ENCODE assay signal across 36 cellular contexts in genomic region chrX:6803607-6804006, GRCh38.
DNase-seq lines count a peak whose midpoint lies in the region; ATAC-seq, FAIRE-seq and TF ChIP-seq lines count a peak whose summit lies in the region.
"Had no signal": no experiment of that assay in that cellular context is flagged by ENCODE, and none has a peak within 500 bp of the region (broad histone marks: within the 10 kb centered on the region; RNA-seq: fewer than 3 reads in every experiment).

No MANE protein-coding gene starts in this region.

- no peak overlapping the region for H3K27ac Mint-ChIP-seq in HFFc6
- H3K27ac Mint-ChIP-seq: B cell; CD14-positive monocyte; CD4-positive, alpha-beta memory T cell; CD4-positive, alpha-beta T cell; CD4-positive, CD25-positive, alpha-beta regulatory T cell; CD8-positive, alpha-beta memory T cell; CD8-positive, alpha-beta T cell had no signal

- ATAC-seq in right lobe of liver = peak; percentile 58 to 71 (median 64)
- ATAC-seq in HepG2 = no peak
- peak; percentile 59 for ATAC-seq in left lobe of liver
- ATAC-seq: A549; CD8-positive, alpha-beta T cell had no signal

- H3K9me3 ChIP-seq in right lobe of liver (no peaks in the 10 kb centered on the region), HepG2 (ENCODE audit: low read length) (no peaks in the 10 kb centered on the region)
- H3K9me3 ChIP-seq: A549; BE2C; BLaER1; BLaER1 treated with 17β-estradiol and CSF1 and Interleukin-3, amounts not matched to agents 10 nM and 100 nM; Caco-2 had no signal

- CTCF ChIA-PET in HepG2 (lab: Yijun Ruan, JAX; ENCODE audit: low intra/inter-chr PET ratio, low total read pairs) = no interaction called here

- no peak for TF ChIP-seq RAD21 in HepG2 (CRISPR knock-in tag; IDR thresholded peaks at IDR 0.05)

- no peaks in the 10 kb centered on the region for H4K20me1 ChIP-seq in HepG2 (ENCODE audit: insufficient read depth, low read length)
- H4K20me1 ChIP-seq: BLaER1; BLaER1 treated with 17β-estradiol and CSF1 and Interleukin-3, amounts not matched to agents 10 nM and 100 nM had no signal

- BruUV-seq in HepG2 (replicated peaks; lab: Mats Ljungman, UMichigan) = no TSS peak

- no peak overlapping the region for H3K9ac ChIP-seq in HepG2 (ENCODE audit: insufficient read depth, low read depth, low read length)
- H3K9ac ChIP-seq: BLaER1; BLaER1 treated with 17β-estradiol and CSF1 and Interleukin-3, amounts not matched to agents 10 nM and 100 nM had no signal

- H2AFZ ChIP-seq in HepG2 (ENCODE audit: low read length) = no peak overlapping the region

- no peak overlapping the region for H3K4me3 Mint-ChIP-seq in HFFc6
- H3K4me3 Mint-ChIP-seq: B cell; CD14-positive monocyte; CD4-positive, alpha-beta memory T cell; CD4-positive, alpha-beta T cell; CD4-positive, CD25-positive, alpha-beta regulatory T cell; CD8-positive, alpha-beta memory T cell; CD8-positive, alpha-beta T cell had no signal

- TF ChIP-seq CTCF in right lobe of liver (IDR thresholded peaks at IDR 0.05) (no peak), HepG2 (CRISPR knock-in tag; IDR thresholded peaks at IDR 0.05) (no peak), HFFc6 (IDR thresholded peaks at IDR 0.05) (no peak)

- no peaks in the 10 kb centered on the region for H3K79me2 ChIP-seq in HepG2 (ENCODE audit: insufficient read depth, low read length)

- no peaks in the 10 kb centered on the region for H3K36me3 Mint-ChIP-seq in HFFc6 (ENCODE audit: low read depth)
- H3K36me3 Mint-ChIP-seq: CD14-positive monocyte; CD4-positive, alpha-beta memory T cell; CD4-positive, CD25-positive, alpha-beta regulatory T cell; CD8-positive, alpha-beta memory T cell; CD8-positive, alpha-beta T cell had no signal

- DNase-seq in right lobe of liver (no peak), HepG2 (ENCODE audit: low spot score) (no peak), GM19239 (ENCODE audit: insufficient read length, low spot score) (no peak), HuH-7 (ENCODE audit: low spot score) (peak; percentile 3), left lobe of liver (ENCODE audit: low spot score) (no peak), HFFc6 (no peak), NCI-H2029 treated with DMSO at 0.1 percent for 48 hours (lab: John Stamatoyannopoulos, UW) (no peak), NCI-H1436 (lab: John Stamatoyannopoulos, UW) (no peak)
- DNase-seq: 8988T; ACHN; AML-193; BE2C; C1 segment of cervical spinal cord; Caco-2; Calu3; CD4-positive, alpha-beta memory T cell; CD4-positive, alpha-beta T cell; CD4-positive, CD25-positive, alpha-beta regulatory T cell; CD8-positive, alpha-beta memory T cell; CD8-positive, alpha-beta T cell; COR-L47; DMS 273 treated with DMSO at 0.1 percent for 48 hours; DMS153; DMS53; DMS79; DMS79 treated with DMSO at 0.1 percent for 48 hours; DND-41; EL had no signal

- H3K27ac ChIP-seq in right lobe of liver = no peak overlapping the region
- no peak overlapping the region for H3K27ac ChIP-seq in HepG2 (ENCODE audit: extremely low read length, insufficient read depth, low read length)
- H3K27ac ChIP-seq: 22Rv1; A549; BLaER1; BLaER1 treated with 17β-estradiol and CSF1 and Interleukin-3, amounts not matched to agents 10 nM and 100 nM; C4-2B had no signal

- H3K27me3 ChIP-seq in right lobe of liver (no peaks in the 10 kb centered on the region), HepG2 (ENCODE audit: control insufficient read depth in 1 of 2, insufficient read depth in 2 of 2, low read length in 2 of 2) (no peaks in the 10 kb centered on the region)
- H3K27me3 ChIP-seq: BE2C; BLaER1; BLaER1 treated with 17β-estradiol and CSF1 and Interleukin-3, amounts not matched to agents 10 nM and 100 nM had no signal

- H3K27me3 Mint-ChIP-seq in HFFc6 (ENCODE audit: insufficient read depth) = peaks cover 3% of the 10 kb centered on the region; the same call in 1 of the 2 replicates
- H3K27me3 Mint-ChIP-seq: B cell; CD4-positive, alpha-beta memory T cell; CD4-positive, alpha-beta T cell; CD4-positive, CD25-positive, alpha-beta regulatory T cell; CD8-positive, alpha-beta memory T cell had no signal

- in situ Hi-C loops in HepG2 (cut with HindIII; ENCODE audit: extremely low pct_ligation_motif_present, low pct_unique_long_range_greater_than_20kb) = no loop called here

- TF ChIP-seq EP300 in HepG2 (IDR thresholded peaks at IDR 0.05; ENCODE audit: low read depth in 2 of 2, low read length in 2 of 2) (no peak), HepG2 (CRISPR knock-in tag; IDR thresholded peaks at IDR 0.05; ENCODE audit: borderline replicate concordance) (no peak)

- H3K4me3 ChIP-seq in right lobe of liver = no peak overlapping the region
- H3K4me3 ChIP-seq in HepG2 (replicated peaks in 1 of 3; ENCODE audit: insufficient read depth in 1 of 3, low read depth in 2 of 3, low read length in 3 of 3) = no peak overlapping the region
- H3K4me3 ChIP-seq: A549; BLaER1; BLaER1 treated with 17β-estradiol and CSF1 and Interleukin-3, amounts not matched to agents 10 nM and 100 nM had no signal

- POLR2A ChIA-PET in HepG2 (lab: Yijun Ruan, JAX) = no interaction called here

- intact Hi-C loops in right lobe of liver (cut with DNase I) = no loop called here
- intact Hi-C loops in HepG2 (cut with micrococcal nuclease; ENCODE audit: unreplicated experiment) = no loop called here

- TF ChIP-seq POLR2A in right lobe of liver (IDR thresholded peaks at IDR 0.05) = no peak
- TF ChIP-seq POLR2A in HepG2 (IDR thresholded peaks at IDR 0.05; ENCODE audit: insufficient read depth in 1 of 2, low read depth in 2 of 2, low read length in 2 of 2) = no peak

- no peak overlapping the region for H3K4me2 ChIP-seq in HepG2 (ENCODE audit: low read depth, low read length)
- H3K4me2 ChIP-seq: A549; BLaER1; BLaER1 treated with 17β-estradiol and CSF1 and Interleukin-3, amounts not matched to agents 10 nM and 100 nM had no signal

- no peaks in the 10 kb centered on the region for H3K9me3 Mint-ChIP-seq in HFFc6
- H3K9me3 Mint-ChIP-seq: CD4-positive, alpha-beta T cell; CD8-positive, alpha-beta T cell had no signal

- H3K4me1 ChIP-seq in right lobe of liver (no peaks in the 10 kb centered on the region), HepG2 (ENCODE audit: insufficient read depth, low read length) (no peaks in the 10 kb centered on the region)
- H3K4me1 ChIP-seq: A549; BE2C; BLaER1; BLaER1 treated with 17β-estradiol and CSF1 and Interleukin-3, amounts not matched to agents 10 nM and 100 nM; Caco-2 had no signal

- 38% methylated on average over 6 of the region's 6 CpGs for WGBS in right lobe of liver (ENCODE audit: insufficient coverage, low coverage, low lambda C conversion rate, missing lambda C conversion rate)
- 2% methylated on average over 6 of the region's 6 CpGs for WGBS in HepG2 (ENCODE audit: low lambda C conversion rate)

- no peaks in the 10 kb centered on the region for H3K4me1 Mint-ChIP-seq in HFFc6 (ENCODE audit: low read depth)
- H3K4me1 Mint-ChIP-seq: B cell; CD14-positive monocyte; CD4-positive, alpha-beta memory T cell; CD4-positive, CD25-positive, alpha-beta regulatory T cell; CD8-positive, alpha-beta memory T cell had no signal

- FAIRE-seq in HepG2 (lab: Jason Lieb, UNC) = no peak
- FAIRE-seq in GM19239 (lab: Jason Lieb, UNC) = peak; percentile 26
- FAIRE-seq: A204.1 had no signal

- H3K36me3 ChIP-seq in right lobe of liver = no peaks in the 10 kb centered on the region
- H3K36me3 ChIP-seq in HepG2 (replicated peaks in 1 of 2; ENCODE audit: control insufficient read depth in 1 of 2, insufficient read depth in 2 of 2, low read length in 2 of 2) = no peaks in the 10 kb centered on the region
- H3K36me3 ChIP-seq: BE2C; BLaER1; BLaER1 treated with 17β-estradiol and CSF1 and Interleukin-3, amounts not matched to agents 10 nM and 100 nM had no signal

TF ChIP-seq in HepG2, 621 proteins besides CTCF, POLR2A, EP300 and RAD21:
- TF ChIP-seq NBN (conservative IDR thresholded peaks at IDR 0.05) = no peak
- no peak for TF ChIP-seq ZNF775 (CRISPR knock-in tag; IDR thresholded peaks at IDR 0.05; ENCODE audit: borderline replicate concordance)
- no peak for TF ChIP-seq MTF1 (CRISPR knock-in tag; IDR thresholded peaks at IDR 0.05)
- TF ChIP-seq ZNF567 (CRISPR knock-in tag; IDR thresholded peaks at IDR 0.05; ENCODE audit: borderline replicate concordance) = no peak
- TF ChIP-seq AGO1 (IDR thresholded peaks at IDR 0.05; ENCODE audit: low read depth, low read length, poor library complexity, severe bottlenecking) = no peak
- no peak for TF ChIP-seq HIVEP1 (CRISPR knock-in tag; IDR thresholded peaks at IDR 0.05)
- no peak for TF ChIP-seq STAG1 (CRISPR knock-in tag; IDR thresholded peaks at IDR 0.05)
- TF ChIP-seq ZNF275 (CRISPR knock-in tag; IDR thresholded peaks at IDR 0.05; ENCODE audit: borderline replicate concordance) = no peak
- no peak for TF ChIP-seq MED8 (CRISPR knock-in tag; IDR thresholded peaks at IDR 0.05; ENCODE audit: insufficient replicate concordance)
- TF ChIP-seq, protein P1, sequence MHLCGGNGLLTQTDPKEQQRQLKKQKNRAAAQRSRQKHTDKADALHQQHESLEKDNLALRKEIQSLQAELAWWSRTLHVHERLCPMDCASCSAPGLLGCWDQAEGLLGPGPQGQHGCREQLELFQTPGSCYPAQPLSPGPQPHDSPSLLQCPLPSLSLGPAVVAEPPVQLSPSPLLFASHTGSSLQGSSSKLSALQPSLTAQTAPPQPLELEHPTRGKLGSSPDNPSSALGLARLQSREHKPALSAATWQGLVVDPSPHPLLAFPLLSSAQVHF (CRISPR knock-in tag; IDR thresholded peaks at IDR 0.05) = no peak
- no peak for TF ChIP-seq ZNF614 (CRISPR knock-in tag; IDR thresholded peaks at IDR 0.05; ENCODE audit: borderline replicate concordance)
- no peak for TF ChIP-seq ELF3 (CRISPR knock-in tag; IDR thresholded peaks at IDR 0.05)
